ENCODE assay signal across 20 cellular contexts in genomic region chr7:119196183-119196582, GRCh38.
"Had no signal": no experiment of that assay in that cellular context is flagged by ENCODE, and none has a peak within 500 bp of the region (broad histone marks: within the 10 kb centered on the region; RNA-seq: fewer than 3 reads in every experiment).

No MANE protein-coding gene starts in this region.

- H3K27ac Mint-ChIP-seq: activated naive CD4-positive, alpha-beta T cell treated with anti-CD3 and anti-CD28 coated beads, Interleukin-2, amount 10 ng/mL, durations not matched to agents 7 days and 5 days; activated naive CD8-positive, alpha-beta T cell treated with anti-CD3 and anti-CD28 coated beads, Interleukin-2, amount 50 U/mL, for 24 hours; dendritic cell treated with granulocyte-macrophage colony-stimulating factor and Interleukin-4, amounts not matched to agents 40 ng/mL and 50 ng/mL, for 4 days; stimulated activated naive CD8-positive, alpha-beta T cell treated with anti-CD3 and anti-CD28 coated beads, Interleukin-15, Interleukin-2, amounts not matched to agents 100 ng/mL and 50 ng/mL, for 24 hours; T-helper 1 cell treated with Interleukin-12 subunit alpha and Interleukin-12 subunit beta and Interleukin-4 antibody, amounts not matched to agents 30 μg/mL and 1 μg/mL, for 36 hours had no signal

- DNase-seq: activated CD4-positive, alpha-beta T cell treated with anti-CD3 and anti-CD28 coated beads, Interleukin-2, amount 50 U/mL, for 1 hour; activated CD4-positive, CD25-positive, alpha-beta regulatory T cell treated with anti-CD3 and anti-CD28 coated beads, Interleukin-2, amount 50 U/mL, for 72 hours; activated CD8-positive, alpha-beta memory T cell treated with anti-CD3 and anti-CD28 coated beads for 24 hours; activated CD8-positive, alpha-beta memory T cell treated with anti-CD3 and anti-CD28 coated beads, Interleukin-2, amount 50 U/mL, for 48 hours; activated effector memory CD4-positive, alpha-beta T cell treated with Interleukin-2 at 50 U/mL for 16 hours; activated naive CD4-positive, alpha-beta T cell treated with anti-CD3 and anti-CD28 coated beads, Interleukin-2, amount 10 ng/mL, durations not matched to agents 7 days and 5 days; activated naive CD8-positive, alpha-beta T cell treated with anti-CD3 and anti-CD28 coated beads, Interleukin-2, amount 50 U/mL, for 24 hours; activated T-cell treated with anti-CD3 and anti-CD28 coated beads, Interleukin-2, amount 50 U/mL, for 48 hours; aorta; effector CD8-positive, alpha-beta T cell; esophagus squamous epithelium; lower lobe of right lung; transverse colon had no signal

- H3K4me1 Mint-ChIP-seq: activated naive CD4-positive, alpha-beta T cell treated with anti-CD3 and anti-CD28 coated beads, Interleukin-2, amount 10 ng/mL, durations not matched to agents 7 days and 5 days; activated naive CD8-positive, alpha-beta T cell treated with anti-CD3 and anti-CD28 coated beads, Interleukin-2, amount 50 U/mL, for 24 hours; neural crest cell had no signal

- H3K27me3 ChIP-seq: esophagus squamous epithelium, suprapubic skin, transverse colon, vagina had no signal

- H3K9me3 ChIP-seq: esophagus squamous epithelium, lower lobe of right lung, suprapubic skin, transverse colon, vagina had no signal

- H3K27me3 Mint-ChIP-seq: activated naive CD4-positive, alpha-beta T cell treated with anti-CD3 and anti-CD28 coated beads, Interleukin-2, amount 10 ng/mL, durations not matched to agents 7 days and 5 days; activated naive CD8-positive, alpha-beta T cell treated with anti-CD3 and anti-CD28 coated beads, Interleukin-2, amount 50 U/mL, for 24 hours; dendritic cell treated with granulocyte-macrophage colony-stimulating factor and Interleukin-4, amounts not matched to agents 40 ng/mL and 50 ng/mL, for 4 days; stimulated activated naive CD8-positive, alpha-beta T cell treated with anti-CD3 and anti-CD28 coated beads, Interleukin-15, Interleukin-2, amounts not matched to agents 100 ng/mL and 50 ng/mL, for 24 hours had no signal

- H3K36me3 ChIP-seq: esophagus squamous epithelium, lower lobe of right lung, suprapubic skin, transverse colon, vagina had no signal

- H3K4me1 ChIP-seq: lower lobe of right lung, transverse colon, vagina had no signal

- H3K27ac ChIP-seq: esophagus squamous epithelium, lower lobe of right lung, suprapubic skin, transverse colon, vagina, VCaP had no signal

- H3K9me3 Mint-ChIP-seq: activated naive CD4-positive, alpha-beta T cell treated with anti-CD3 and anti-CD28 coated beads, Interleukin-2, amount 10 ng/mL, durations not matched to agents 7 days and 5 days; activated naive CD8-positive, alpha-beta T cell treated with anti-CD3 and anti-CD28 coated beads, Interleukin-2, amount 50 U/mL, for 24 hours; dendritic cell treated with granulocyte-macrophage colony-stimulating factor and Interleukin-4, amounts not matched to agents 40 ng/mL and 50 ng/mL, for 4 days; neural crest cell; stimulated activated naive CD8-positive, alpha-beta T cell treated with anti-CD3 and anti-CD28 coated beads, Interleukin-15, Interleukin-2, amounts not matched to agents 100 ng/mL and 50 ng/mL, for 24 hours; T-helper 1 cell treated with Interleukin-12 subunit alpha and Interleukin-12 subunit beta and Interleukin-4 antibody, amounts not matched to agents 30 μg/mL and 1 μg/mL, for 36 hours had no signal

- H3K4me3 ChIP-seq: esophagus squamous epithelium, lower lobe of right lung, suprapubic skin, transverse colon, vagina had no signal

- H3K4me3 Mint-ChIP-seq: activated naive CD4-positive, alpha-beta T cell treated with anti-CD3 and anti-CD28 coated beads, Interleukin-2, amount 10 ng/mL, durations not matched to agents 7 days and 5 days; activated naive CD8-positive, alpha-beta T cell treated with anti-CD3 and anti-CD28 coated beads, Interleukin-2, amount 50 U/mL, for 24 hours; dendritic cell treated with granulocyte-macrophage colony-stimulating factor and Interleukin-4, amounts not matched to agents 40 ng/mL and 50 ng/mL, for 4 days; neural crest cell; stimulated activated naive CD8-positive, alpha-beta T cell treated with anti-CD3 and anti-CD28 coated beads, Interleukin-15, Interleukin-2, amounts not matched to agents 100 ng/mL and 50 ng/mL, for 24 hours; T-helper 1 cell treated with Interleukin-12 subunit alpha and Interleukin-12 subunit beta and Interleukin-4 antibody, amounts not matched to agents 30 μg/mL and 1 μg/mL, for 36 hours had no signal

- H3K36me3 Mint-ChIP-seq: activated naive CD4-positive, alpha-beta T cell treated with anti-CD3 and anti-CD28 coated beads, Interleukin-2, amount 10 ng/mL, durations not matched to agents 7 days and 5 days had no signal
